In genomic region chr12:130044991-130045621, GRCh38 we compare ENCODE assay signal across 17 cellular contexts.
DNase-seq lines count a peak whose midpoint lies in the region; ATAC-seq lines count a peak whose summit lies in the region.
"Had no signal": no experiment of that assay in that cellular context is flagged by ENCODE, and none has a peak within 500 bp of the region (broad histone marks: within the 10 kb centered on the region; RNA-seq: fewer than 3 reads in every experiment).

No MANE protein-coding gene starts in this region.

- no peaks in the 10 kb centered on the region for H3K4me1 Mint-ChIP-seq in immature natural killer cell

- H3K9ac ChIP-seq in HUES48 (ENCODE audit: low read depth, low read length) (no peak overlapping the region), iPS-18a (ENCODE audit: low read length) (no peak overlapping the region)

- H3K27ac Mint-ChIP-seq in immature natural killer cell: no peak overlapping the region
- H3K27ac Mint-ChIP-seq: activated naive CD4-positive, alpha-beta T cell treated with anti-CD3 and anti-CD28 coated beads, Interleukin-2, amount 10 ng/mL, durations not matched to agents 7 days and 5 days; natural killer cell had no signal

- H3K27me3 Mint-ChIP-seq in immature natural killer cell (ENCODE audit: low read depth in 3 of 3): peaks cover 2 to 18% (median 8%) of the 10 kb centered on the region in 3 donors

- peaks cover 0 to 7% (median 0%) of the 10 kb centered on the region in 6 donors for H3K9me3 Mint-ChIP-seq in immature natural killer cell

- peaks cover 96% of the 10 kb centered on the region for H3K27me3 ChIP-seq in HUES48 (ENCODE audit: control insufficient read depth, insufficient read depth, low read length)
- peaks cover 87% of the 10 kb centered on the region for H3K27me3 ChIP-seq in iPS-18a (ENCODE audit: control insufficient read depth, insufficient read depth, low read length)

- H3K4me3 ChIP-seq in HUES48 (ENCODE audit: low read depth, low read length) (peak overlapping the region; percentile 33; the same call in 1 of the 2 replicates), iPS-18a (ENCODE audit: low read length) (peak overlapping the region; percentile 34)
- H3K4me3 ChIP-seq: gastrocnemius medialis, stomach had no signal

- no peak overlapping the region for H3K4me3 Mint-ChIP-seq in immature natural killer cell
- H3K4me3 Mint-ChIP-seq: activated naive CD4-positive, alpha-beta T cell treated with anti-CD3 and anti-CD28 coated beads, Interleukin-2, amount 10 ng/mL, durations not matched to agents 7 days and 5 days; natural killer cell had no signal

- peak; percentile 99 for DNase-seq in NCI-H510A treated with DMSO at 0.1 percent for 48 hours (lab: John Stamatoyannopoulos, UW)
- peak; percentile 32 for DNase-seq in pons (ENCODE audit: low spot score)
- no peak for DNase-seq in immature natural killer cell
- no peak for DNase-seq in NCI-H2227 treated with DMSO at 0.1 percent for 48 hours (lab: John Stamatoyannopoulos, UW)
- DNase-seq in stimulated activated CD4-positive, alpha-beta T cell treated with anti-CD3 and anti-CD28 coated beads, Interleukin-15, amount 100 ng/mL, for 24 hours: no peak
- DNase-seq: activated naive CD4-positive, alpha-beta T cell treated with anti-CD3 and anti-CD28 coated beads, Interleukin-2, amount 10 ng/mL, durations not matched to agents 7 days and 5 days; gastrocnemius medialis; GDM1; KBM-7; kidney glomerular epithelial cell; natural killer cell; NCI-H187; stomach had no signal

- H3K27ac ChIP-seq in HUES48 (ENCODE audit: low read depth, low read length) (peak overlapping the region; percentile 59), iPS-18a (ENCODE audit: low read length) (no peak overlapping the region)
- H3K27ac ChIP-seq: C4-2B, gastrocnemius medialis, stomach had no signal

- H3K4me1 ChIP-seq in HUES48 (ENCODE audit: control insufficient read depth, insufficient read depth, low read length) (peaks cover 21% of the 10 kb centered on the region), iPS-18a (ENCODE audit: control insufficient read depth, low read depth, low read length) (peaks cover 7% of the 10 kb centered on the region)
- H3K4me1 ChIP-seq: gastrocnemius medialis had no signal

- H3K9me3 ChIP-seq in HUES48 (ENCODE audit: control insufficient read depth, insufficient read depth, low read length): no peaks in the 10 kb centered on the region
- H3K9me3 ChIP-seq in iPS-18a (ENCODE audit: control insufficient read depth, low read depth, low read length): peaks cover 9% of the 10 kb centered on the region
- H3K9me3 ChIP-seq: gastrocnemius medialis, stomach had no signal

- H3K36me3 ChIP-seq in HUES48 (ENCODE audit: control insufficient read depth, insufficient read depth, low read length) (no peaks in the 10 kb centered on the region), iPS-18a (ENCODE audit: control insufficient read depth, low read depth, low read length) (no peaks in the 10 kb centered on the region)
- H3K36me3 ChIP-seq: gastrocnemius medialis, stomach had no signal

- no peaks in the 10 kb centered on the region for H3K36me3 Mint-ChIP-seq in immature natural killer cell
- H3K36me3 Mint-ChIP-seq: natural killer cell had no signal

- ATAC-seq in GM18861 (IDR thresholded peaks at IDR 0.05; ENCODE audit: unreplicated experiment): no peak
- ATAC-seq: gastrocnemius medialis, natural killer cell had no signal

Comparison
In these comparisons a context has a peak if more than half of its experiments do, and no peak if none do; other contexts are left out.
1. DNase-seq: peak in NCI-H510A treated with DMSO at 0.1 percent for 48 hours (single experiment) and pons (single experiment); none in immature natural killer cell (0 of 3), NCI-H2227 treated with DMSO at 0.1 percent for 48 hours (single experiment) and stimulated activated CD4-positive, alpha-beta T cell treated with anti-CD3 and anti-CD28 coated beads, Interleukin-15, amount 100 ng/mL, for 24 hours (single experiment).